In genomic region chr3:108255131-108255530, GRCh38 we compare ENCODE assay signal across 9 cellular contexts. TPM values are rescaled to one million over a fixed set of nuclear protein-coding genes. Genes with fewer than 3 reads are reported as not detected.
"Had no signal": no experiment of that assay in that cellular context is flagged by ENCODE, and none has a peak within 500 bp of the region (broad histone marks: within the 10 kb centered on the region; RNA-seq: fewer than 3 reads in every experiment).

No MANE protein-coding gene starts in this region.

- ATAC-seq: HepG2, K562 had no signal

- DNase-seq: IMR-90, KBM-7, KG1 had no signal

- H3K27ac ChIP-seq: HL-60 had no signal

- FAIRE-seq: HepG2, HTR-8/SVneo, K562 had no signal

- H3K4me3 ChIP-seq: K562 had no signal

RNA-seq across cellular contexts. Expression of gene HHLA2, which starts 41.2 kb away (rescaled TPM):
- total RNA-seq: HepG2, HT1080, IMR-90, K562 had no signal
- polyA plus RNA-seq: HepG2, IgD-negative memory B cell, IMR-90 had no signal
